In the genomic region with DNA sequence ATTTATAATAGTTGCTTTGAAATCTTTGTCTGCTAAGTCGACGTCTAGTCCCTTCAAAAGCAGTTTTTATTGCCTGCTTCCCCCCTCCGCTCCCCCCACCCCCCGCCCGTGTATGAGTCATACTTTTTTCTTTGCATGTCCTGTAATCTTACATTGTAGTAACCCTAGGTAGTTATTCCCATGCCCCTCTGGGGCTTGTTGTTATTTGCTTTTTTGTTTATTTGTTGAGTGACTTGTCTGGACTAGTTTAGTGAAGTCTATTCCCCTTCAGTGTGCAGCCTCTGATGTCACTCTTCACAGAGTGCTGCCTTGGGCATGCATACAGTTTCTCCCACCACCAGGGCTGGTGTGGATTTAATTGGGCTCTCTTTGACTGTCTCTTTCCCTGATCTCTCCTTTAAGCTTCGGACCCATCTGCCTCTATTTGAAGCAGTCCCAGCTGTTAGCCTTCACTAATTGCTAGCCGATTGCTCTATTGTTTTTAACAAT, we compare ENCODE assay signal across 15 cellular contexts.
DNase-seq lines count a peak whose midpoint lies in the region; ATAC-seq, FAIRE-seq and TF ChIP-seq lines count a peak whose summit lies in the region.
"Had no signal": no experiment of that assay in that cellular context is flagged by ENCODE, and none has a peak within 500 bp of the region (broad histone marks: within the 10 kb centered on the region; RNA-seq: fewer than 3 reads in every experiment).

No MANE protein-coding gene starts in this region.

- no peak overlapping the region for H3K4me3 Mint-ChIP-seq in CD4-positive, alpha-beta T cell

- H3K27ac ChIP-seq in CD4-positive, alpha-beta T cell (ENCODE audit: low read depth, low read length): no peak overlapping the region
- H3K27ac ChIP-seq: BLaER1, pancreas, Peyer's patch had no signal

- CTCF ChIA-PET in CD4-positive, alpha-beta T cell (lab: Charles Lee): no interaction called here

- no peaks in the 10 kb centered on the region for H3K4me1 Mint-ChIP-seq in CD4-positive, alpha-beta T cell (ENCODE audit: low read depth)

- no peak overlapping the region for H3K27ac Mint-ChIP-seq in CD4-positive, alpha-beta T cell

- no peak for TF ChIP-seq CTCF in D721Med (IDR thresholded peaks at IDR 0.05; ENCODE audit: insufficient read depth, missing control alignments)
- no peak for TF ChIP-seq CTCF in CD4-positive, alpha-beta T cell (IDR thresholded peaks at IDR 0.05)

- no peaks in the 10 kb centered on the region for H3K9me3 Mint-ChIP-seq in CD4-positive, alpha-beta T cell

- no peak for ATAC-seq in CD4-positive, alpha-beta T cell (ENCODE audit: poor library complexity)
- ATAC-seq in GM21367 (IDR thresholded peaks at IDR 0.05; ENCODE audit: unreplicated experiment): no peak
- no peak for ATAC-seq in HG03135 (IDR thresholded peaks at IDR 0.05; ENCODE audit: unreplicated experiment)
- ATAC-seq: pancreas; stimulated activated naive CD8-positive, alpha-beta T cell treated with anti-CD3 and anti-CD28 coated beads, Interleukin-15, Interleukin-2, amounts not matched to agents 100 U/mL and 50 U/mL, for 24 hours had no signal

- H3K27me3 Mint-ChIP-seq in CD4-positive, alpha-beta T cell: no peaks in the 10 kb centered on the region

- intact Hi-C loops in CD4-positive, alpha-beta T cell (cut with DNase I, micrococcal nuclease): no loop called here

- DNase-seq in D721Med (ENCODE audit: insufficient read length, low spot score) (no peak), LoVo (ENCODE audit: low spot score) (peak; percentile 38), T1000 (lab: John Stamatoyannopoulos, UW) (peak; percentile 4), islet precursor cell (peak; percentile 85), SKM-1 (lab: John Stamatoyannopoulos, UW; ENCODE audit: unreplicated experiment) (no peak)
- DNase-seq in CD4-positive, alpha-beta T cell: no peak
- DNase-seq: head of caudate nucleus; NCI-H187; pancreas; Peyer's patch; stimulated activated CD4-positive, alpha-beta T cell treated with anti-CD3 and anti-CD28 coated beads, Interleukin-2, amount 100 ng/mL, for 24 hours; stimulated activated naive CD8-positive, alpha-beta T cell treated with anti-CD3 and anti-CD28 coated beads, Interleukin-15, Interleukin-2, amounts not matched to agents 100 U/mL and 50 U/mL, for 24 hours had no signal

- FAIRE-seq in D721Med (lab: Jason Lieb, UNC): peak; percentile 99
- FAIRE-seq: pancreas had no signal

- H3K9me3 ChIP-seq in CD4-positive, alpha-beta T cell (ENCODE audit: control insufficient read depth, low read length): no peaks in the 10 kb centered on the region
- H3K9me3 ChIP-seq: BLaER1, pancreas, Peyer's patch had no signal

- H3K27me3 ChIP-seq in CD4-positive, alpha-beta T cell (ENCODE audit: control insufficient read depth, insufficient read depth, low read length): no peaks in the 10 kb centered on the region
- H3K27me3 ChIP-seq: Peyer's patch had no signal

- POLR2A ChIA-PET in CD4-positive, alpha-beta T cell (lab: Charles Lee): no interaction called here

- no peaks in the 10 kb centered on the region for H3K36me3 Mint-ChIP-seq in CD4-positive, alpha-beta T cell (ENCODE audit: low read depth)

Comparison
In these comparisons a context has a peak if more than half of its experiments do, and no peak if none do; other contexts are left out.
1. DNase-seq: peak in LoVo (single experiment), T1000 (single experiment) and islet precursor cell (single experiment); none in D721Med (single experiment), CD4-positive, alpha-beta T cell (0 of 10) and SKM-1 (single experiment).